Comparison of ENCODE assay signal across 32 cellular contexts in genomic region chr16:65061263-65061662, GRCh38.
"Had no signal": no experiment of that assay in that cellular context is flagged by ENCODE, and none has a peak within 500 bp of the region (broad histone marks: within the 10 kb centered on the region; RNA-seq: fewer than 3 reads in every experiment).

No MANE protein-coding gene starts in this region.

- H3K27ac ChIP-seq: cardiac muscle cell, Peyer's patch, RWPE1, WERI-Rb-1 had no signal

- DNase-seq: activated CD4-positive, alpha-beta memory T cell treated with anti-CD3 and anti-CD28 coated beads, Interleukin-2, amount 10 ng/mL, durations not matched to agents 7 days and 5 days; activated CD4-positive, alpha-beta T cell treated with anti-CD3 and anti-CD28 coated beads for 1 hour; activated CD4-positive, alpha-beta T cell treated with anti-CD3 and anti-CD28 coated beads for 48 hours; activated CD4-positive, CD25-positive, alpha-beta regulatory T cell; activated CD8-positive, alpha-beta memory T cell treated with anti-CD3 and anti-CD28 coated beads for 24 hours; activated CD8-positive, alpha-beta memory T cell treated with anti-CD3 and anti-CD28 coated beads, Interleukin-2, amount 10 ng/mL, durations not matched to agents 7 days and 5 days; activated CD8-positive, alpha-beta memory T cell treated with anti-CD3 and anti-CD28 coated beads, Interleukin-2, amount 50 U/mL, for 48 hours; activated effector memory CD4-positive, alpha-beta T cell treated with Interleukin-2 at 50 U/mL for 16 hours; activated naive CD4-positive, alpha-beta T cell treated with anti-CD3 and anti-CD28 coated beads, Interleukin-2, amount 10 ng/mL, durations not matched to agents 7 days and 5 days; activated naive CD8-positive, alpha-beta T cell treated with anti-CD3 and anti-CD28 coated beads, Interleukin-2, amount 50 U/mL, for 24 hours; activated T-cell treated with anti-CD3 and anti-CD28 coated beads, Interleukin-2, amount 50 U/mL, for 48 hours; aorta; Karpas-422; KBM-7; NCI-H1105; NCI-H1417 treated with DMSO at 0.1 percent for 48 hours; NCI-H1930; NCI-H2081 treated with DMSO at 0.1 percent for 48 hours; NCI-H226; NCI-H446 treated with DMSO at 0.1 percent for 48 hours; NCI-H524; PC-3; Peyer's patch; SIG-M5; SW 1271; T-helper 1 cell; T-helper 2 cell; T-helper 9 cell; WERI-Rb-1 had no signal

- H3K36me3 ChIP-seq: cardiac muscle cell, Peyer's patch, WERI-Rb-1 had no signal

- ATAC-seq: activated CD8-positive, alpha-beta memory T cell treated with anti-CD3 and anti-CD28 coated beads, Interleukin-2, amount 10 ng/mL, durations not matched to agents 7 days and 5 days; activated naive CD8-positive, alpha-beta T cell treated with anti-CD3 and anti-CD28 coated beads, Interleukin-2, amount 50 U/mL, for 24 hours; Right ventricle myocardium inferior had no signal

- H3K4me1 ChIP-seq: Peyer's patch had no signal

- H3K27me3 ChIP-seq: cardiac muscle cell, Peyer's patch had no signal

- H3K9me3 ChIP-seq: Peyer's patch had no signal

- H3K4me3 ChIP-seq: cardiac muscle cell, Peyer's patch had no signal
